Comparison of ENCODE assay signal across 12 cellular contexts in genomic region chr3:32781969-32782270, GRCh38. TPM values are rescaled to one million over a fixed set of nuclear protein-coding genes. Genes with fewer than 3 reads are reported as not detected.
DNase-seq lines count a peak whose midpoint lies in the region; ATAC-seq, FAIRE-seq and TF ChIP-seq lines count a peak whose summit lies in the region.
"Not testable (repeated sequence)": the region's sequence is repeated elsewhere in the genome, so short reads cannot be mapped to it uniquely, and the experiment has no call there.
"Had no signal": no experiment of that assay in that cellular context is flagged by ENCODE, and none has a peak within 500 bp of the region (broad histone marks: within the 10 kb centered on the region; RNA-seq: fewer than 3 reads in every experiment).

No MANE protein-coding gene starts in this region.

- WGBS in H1 (ENCODE audit: extremely low coverage in 1 of 2, insufficient coverage in 1 of 2, insufficient read length in 1 of 2, insufficient replicate concordance in 2 of 2, low coverage in 1 of 2, low lambda C conversion rate in 2 of 2, missing lambda C conversion rate in 1 of 2), 2 experiments: 65% methylated on average over 9 of the region's 9 CpGs; no CpG with 5 or more reads in 1 of the 2 experiments
- WGBS in HepG2 (ENCODE audit: low lambda C conversion rate): 83% methylated on average over 9 of the region's 9 CpGs

- not testable (repeated sequence) for H3K27me3 Mint-ChIP-seq in CD8-positive, alpha-beta memory T cell; activated naive CD4-positive, alpha-beta T cell treated with anti-CD3 and anti-CD28 coated beads, Interleukin-2, amount 50 U/mL, for 24 hours
- H3K27me3 Mint-ChIP-seq in T-helper 17 cell: peaks cover 14% of the 10 kb centered on the region
- H3K27me3 Mint-ChIP-seq in stimulated activated naive CD8-positive, alpha-beta T cell treated with anti-CD3 and anti-CD28 coated beads, Interleukin-15, amount 100 ng/mL, for 72 hours: peaks cover 19% of the 10 kb centered on the region

- not testable (repeated sequence) for H3K9me3 Mint-ChIP-seq in CD8-positive, alpha-beta memory T cell; activated naive CD4-positive, alpha-beta T cell treated with anti-CD3 and anti-CD28 coated beads, Interleukin-2, amount 50 U/mL, for 24 hours; stimulated activated naive CD8-positive, alpha-beta T cell treated with anti-CD3 and anti-CD28 coated beads, Interleukin-15, amount 100 ng/mL, for 72 hours

- not testable (repeated sequence) for H3K14ac ChIP-seq in H1 (ENCODE audit: insufficient read length)

- not testable (repeated sequence) for H3K4ac ChIP-seq in H1 (replicated peaks; ENCODE audit: insufficient read length, low read depth, low read length)

- H4K91ac ChIP-seq in H1 (replicated peaks; ENCODE audit: insufficient read length, low read length): not testable (repeated sequence)

- intact Hi-C loops in HepG2 (cut with micrococcal nuclease; ENCODE audit: unreplicated experiment): loop anchor here (1.0 to 2.0 kb wide), 3 partner anchors 34 to 152 kb away; no protein-coding TSS in a partner anchor

- H3K23ac ChIP-seq in H1 (ENCODE audit: insufficient read length): not testable (repeated sequence)

- H3K79me2 ChIP-seq in KMS-11 (ENCODE audit: insufficient read depth, low read depth); neural cell (replicated peaks; ENCODE audit: insufficient read depth, low read length): not testable (repeated sequence)
- peaks cover 0 to 22% of the 10 kb centered on the region in 2 experiments; a peak in 3 of 4 replicates for H3K79me2 ChIP-seq in H1 (ENCODE audit: control insufficient read depth in 1 of 2, insufficient read depth in 2 of 2, low read length in 2 of 2)
- peaks cover 15% of the 10 kb centered on the region for H3K79me2 ChIP-seq in HepG2 (ENCODE audit: insufficient read depth, low read length)

- H2BK12ac ChIP-seq in H1 (ENCODE audit: low read depth, low read length): not testable (repeated sequence)

- not testable (repeated sequence) for H2AK5ac ChIP-seq in H1 (ENCODE audit: low read depth, low read length)

- not testable (repeated sequence) for H3K27ac Mint-ChIP-seq in CD8-positive, alpha-beta memory T cell; T-helper 17 cell; activated naive CD4-positive, alpha-beta T cell treated with anti-CD3 and anti-CD28 coated beads, Interleukin-2, amount 50 U/mL, for 24 hours
- peak overlapping the region; percentile 13 to 88 for H3K27ac Mint-ChIP-seq in stimulated activated naive CD8-positive, alpha-beta T cell treated with anti-CD3 and anti-CD28 coated beads, Interleukin-15, amount 100 ng/mL, for 72 hours

- not testable (repeated sequence) for ATAC-seq in T-helper 17 cell; HepG2; stimulated activated naive CD8-positive, alpha-beta T cell treated with anti-CD3 and anti-CD28 coated beads, Interleukin-15, amount 100 ng/mL, for 72 hours

- not testable (repeated sequence) for H3K4me3 ChIP-seq in CD8-positive, alpha-beta memory T cell (ENCODE audit: low read length)
- H3K4me3 ChIP-seq in KMS-11 (IDR thresholded peaks at IDR 0.05; ENCODE audit: insufficient read depth, low read depth, low read length): peak overlapping the region; percentile 9
- H3K4me3 ChIP-seq in H1 (ENCODE audit: extremely low read depth in 1 of 4, insufficient read depth in 2 of 4, low read depth in 3 of 4, low read length in 4 of 4): peak overlapping the region; percentile 20 to 65 (median 29); a peak in 5 of 8 replicates
- peak overlapping the region in 2 of 3 experiments; percentile 71 to 81; a peak in 2 of 6 replicates for H3K4me3 ChIP-seq in HepG2 (replicated peaks in 1 of 3; ENCODE audit: insufficient read depth in 1 of 3, low read depth in 2 of 3, low read length in 3 of 3)
- H3K4me3 ChIP-seq in neural cell (ENCODE audit: low read length): peak overlapping the region; percentile 84

- H4K8ac ChIP-seq in H1 (ENCODE audit: extremely low read depth, insufficient read depth, low read length): not testable (repeated sequence)

- peak overlapping the region in 6 of 7 donors; percentile 16 to 47 (median 30) for H3K4me3 Mint-ChIP-seq in CD8-positive, alpha-beta memory T cell
- H3K4me3 Mint-ChIP-seq in T-helper 17 cell: peak overlapping the region; percentile 72
- peak overlapping the region; percentile 64 for H3K4me3 Mint-ChIP-seq in activated naive CD4-positive, alpha-beta T cell treated with anti-CD3 and anti-CD28 coated beads, Interleukin-2, amount 50 U/mL, for 24 hours
- H3K4me3 Mint-ChIP-seq in stimulated activated naive CD8-positive, alpha-beta T cell treated with anti-CD3 and anti-CD28 coated beads, Interleukin-15, amount 100 ng/mL, for 72 hours: peak overlapping the region; percentile 64 to 87

- TF ChIP-seq CTCF in KMS-11 (conservative IDR thresholded peaks at IDR 0.05; ENCODE audit: low read depth, low read length); H1 (IDR thresholded peaks at IDR 0.05; ENCODE audit: control extremely low read depth in 1 of 3, insufficient read depth in 1 of 3, low read depth in 1 of 3, low read length in 3 of 3); HepG2 (CRISPR knock-in tag; IDR thresholded peaks at IDR 0.05); neural cell (IDR thresholded peaks at IDR 0.05; ENCODE audit: poor library complexity, severe bottlenecking): not testable (repeated sequence)

- H3F3A ChIP-seq in neural cell (ENCODE audit: insufficient read depth, low read length, poor library complexity, severe bottlenecking): not testable (repeated sequence)

- H4K20me1 ChIP-seq in KMS-11 (ENCODE audit: insufficient read depth); H1 (replicated peaks in 1 of 2; ENCODE audit: control insufficient read depth in 1 of 2, insufficient read depth in 2 of 2, low read length in 2 of 2); HepG2 (ENCODE audit: insufficient read depth, low read length); neural cell (ENCODE audit: insufficient read depth): not testable (repeated sequence)

- TF ChIP-seq POLR2A in H1 (IDR thresholded peaks at IDR 0.05; ENCODE audit: control extremely low read depth in 1 of 2, low read depth in 2 of 2, low read length in 2 of 2); HepG2 (IDR thresholded peaks at IDR 0.05; ENCODE audit: insufficient read depth in 1 of 2, low read depth in 2 of 2, low read length in 2 of 2): not testable (repeated sequence)

- H3K79me1 ChIP-seq in H1 (ENCODE audit: low read depth, low read length): not testable (repeated sequence)

- not testable (repeated sequence) for H3K36me3 Mint-ChIP-seq in CD8-positive, alpha-beta memory T cell; T-helper 17 cell (ENCODE audit: low read depth); activated naive CD4-positive, alpha-beta T cell treated with anti-CD3 and anti-CD28 coated beads, Interleukin-2, amount 50 U/mL, for 24 hours

- H3K4me2 ChIP-seq in KMS-11 (0 out of 2 replicates have a peak overlapping the region, but pooled peaks have one; percentile 76), H1 (ENCODE audit: insufficient read depth in 1 of 2, low read depth in 2 of 2, low read length in 2 of 2) (peak overlapping the region; percentile 79 to 98), HepG2 (ENCODE audit: low read depth, low read length) (peak overlapping the region; percentile 84)
- H3K4me2 ChIP-seq in neural cell (ENCODE audit: low read length): not testable (repeated sequence)

- H4K5ac ChIP-seq in H1 (ENCODE audit: insufficient read length, low read depth, low read length): not testable (repeated sequence)

- H3K18ac ChIP-seq in H1 (ENCODE audit: extremely low read depth, low read length): peak overlapping the region; percentile 88; the same call in 1 of the 2 replicates

- H3K27me3 ChIP-seq in CD8-positive, alpha-beta memory T cell (ENCODE audit: insufficient read depth, low read length, poor library complexity, severe bottlenecking); KMS-11 (ENCODE audit: insufficient read depth, low read depth); H1 (replicated peaks in 1 of 4; ENCODE audit: control insufficient read depth in 3 of 4, extremely low read depth in 1 of 4, insufficient read depth in 3 of 4, low read length in 3 of 4); HepG2 (ENCODE audit: control insufficient read depth in 1 of 2, insufficient read depth in 2 of 2, low read length in 2 of 2): not testable (repeated sequence)
- H3K27me3 ChIP-seq in neural cell (ENCODE audit: insufficient read depth, low read depth, low read length): peaks cover 12% of the 10 kb centered on the region

- not testable (repeated sequence) for H2AFZ ChIP-seq in KMS-11 (ENCODE audit: low read depth); H1 (ENCODE audit: low read length); HepG2 (ENCODE audit: low read length); neural cell (ENCODE audit: low read depth, low read length)

- not testable (repeated sequence) for H2BK120ac ChIP-seq in H1 (replicated peaks; ENCODE audit: low read depth, low read length)

- H3K4me1 Mint-ChIP-seq in CD8-positive, alpha-beta memory T cell: peaks cover 4 to 12% (median 5%) of the 10 kb centered on the region in 3 donors
- not testable (repeated sequence) for H3K4me1 Mint-ChIP-seq in T-helper 17 cell; activated naive CD4-positive, alpha-beta T cell treated with anti-CD3 and anti-CD28 coated beads, Interleukin-2, amount 50 U/mL, for 24 hours; stimulated activated naive CD8-positive, alpha-beta T cell treated with anti-CD3 and anti-CD28 coated beads, Interleukin-15, amount 100 ng/mL, for 72 hours

- FAIRE-seq in H1 (lab: Jason Lieb, UNC); HepG2 (lab: Jason Lieb, UNC): not testable (repeated sequence)

- H2BK5ac ChIP-seq in H1 (ENCODE audit: low read depth, low read length): peak overlapping the region; percentile 89

- peak overlapping the region; percentile 23; the same call in 1 of the 2 replicates for H2BK20ac ChIP-seq in H1 (ENCODE audit: low read length)

- POLR2A ChIA-PET in CD8-positive, alpha-beta memory T cell (lab: Charles Lee): not testable (repeated sequence)
- POLR2A ChIA-PET in H1 (lab: Charles Lee; ENCODE audit: partially characterized antibody) (interaction anchor here (0.6 to 11.7 kb wide), 17 partner anchors 10 to 128 kb away, joined by 3 to 230 read pairs (median 8); partner anchors contain the start of gene TRIM71), HepG2 (lab: Yijun Ruan, JAX) (interaction anchor here (1.0 to 7.4 kb wide), 5 partner anchors 11 to 121 kb away, joined by 3 to 57 read pairs (median 6); no protein-coding TSS in a partner anchor)

- not testable (repeated sequence) for H3K9ac ChIP-seq in KMS-11; H1 (replicated peaks in 1 of 4; ENCODE audit: extremely low read depth in 1 of 4, low read depth in 3 of 4, low read length in 3 of 4); neural cell (ENCODE audit: low read length)
- peak overlapping the region; percentile 81; the same call in 1 of the 2 replicates for H3K9ac ChIP-seq in HepG2 (ENCODE audit: insufficient read depth, low read depth, low read length)

- H2BK15ac ChIP-seq in H1 (ENCODE audit: low read length): not testable (repeated sequence)

- H3K4me1 ChIP-seq in CD8-positive, alpha-beta memory T cell (ENCODE audit: insufficient read depth, low read length); KMS-11 (ENCODE audit: low read depth, poor library complexity, severe bottlenecking): not testable (repeated sequence)
- H3K4me1 ChIP-seq in H1 (replicated peaks in 1 of 4; ENCODE audit: control insufficient read depth in 3 of 4, insufficient read depth in 4 of 4, low read length in 3 of 4): peaks cover 13 to 29% (median 22%) of the 10 kb centered on the region in 4 experiments; a peak in 6 of 7 replicates
- peaks cover 43% of the 10 kb centered on the region for H3K4me1 ChIP-seq in HepG2 (ENCODE audit: insufficient read depth, low read length)

- not testable (repeated sequence) for TF ChIP-seq RAD21 in H1 (IDR thresholded peaks at IDR 0.05 in 1 of 2, conservative IDR thresholded peaks at IDR 0.05 in 1 of 2; ENCODE audit: low read depth in 2 of 2, low read length in 2 of 2); HepG2 (CRISPR knock-in tag; IDR thresholded peaks at IDR 0.05); neural cell (conservative IDR thresholded peaks at IDR 0.05)

- not testable (repeated sequence) for H3K36me3 ChIP-seq in CD8-positive, alpha-beta memory T cell (ENCODE audit: insufficient read depth, low read length); KMS-11 (ENCODE audit: insufficient read depth); H1 (ENCODE audit: control insufficient read depth in 2 of 4, insufficient read depth in 4 of 4, low read length in 3 of 4); HepG2 (replicated peaks in 1 of 2; ENCODE audit: control insufficient read depth in 1 of 2, insufficient read depth in 2 of 2, low read length in 2 of 2); neural cell (ENCODE audit: insufficient read depth, low read length)

- BruUV-seq in HepG2 (replicated peaks; lab: Mats Ljungman, UMichigan): not testable (repeated sequence)

- H3K9me2 ChIP-seq in neural cell (ENCODE audit: insufficient read depth, low read length): not testable (repeated sequence)

- H3K56ac ChIP-seq in H1 (replicated peaks; ENCODE audit: insufficient read length, low read depth, low read length): not testable (repeated sequence)

- DNase-seq in CD8-positive, alpha-beta memory T cell; T-helper 17 cell; H1 (ENCODE audit: low read depth in 1 of 2, low spot score in 2 of 2); HepG2 (ENCODE audit: low spot score); stimulated activated naive CD8-positive, alpha-beta T cell treated with anti-CD3 and anti-CD28 coated beads, Interleukin-15, amount 100 ng/mL, for 72 hours: not testable (repeated sequence)

- TF ChIP-seq EP300 in H1 (IDR thresholded peaks at IDR 0.05; ENCODE audit: borderline replicate concordance in 1 of 2, low read depth in 2 of 2, low read length in 2 of 2); HepG2 (IDR thresholded peaks at IDR 0.05; ENCODE audit: low read depth in 2 of 2, low read length in 2 of 2); HepG2 (CRISPR knock-in tag; IDR thresholded peaks at IDR 0.05; ENCODE audit: borderline replicate concordance); neural cell (conservative IDR thresholded peaks at IDR 0.05; ENCODE audit: poor library complexity, severe bottlenecking): not testable (repeated sequence)

- in situ Hi-C loops in HepG2 (cut with HindIII; ENCODE audit: extremely low pct_ligation_motif_present, low pct_unique_long_range_greater_than_20kb): loop anchor here (5.0 kb wide), 2 partner anchors 35 to 45 kb away; partner anchors contain the start of gene TRIM71

- H3K23me2 ChIP-seq in H1 (ENCODE audit: low read depth, low read length): not testable (repeated sequence)

- not testable (repeated sequence) for H3K9me3 ChIP-seq in CD8-positive, alpha-beta memory T cell (ENCODE audit: low read length); T-helper 17 cell (ENCODE audit: control insufficient read depth, low read length, poor library complexity, severe bottlenecking); H1 (ENCODE audit: insufficient read depth in 2 of 2, low read depth in 1 of 2, low read length in 1 of 2); HepG2 (ENCODE audit: low read length); neural cell (ENCODE audit: low read length)

- CTCF ChIA-PET in CD8-positive, alpha-beta memory T cell (lab: Charles Lee): interaction anchor here (0.6 to 1.6 kb wide), 6 partner anchors 8 to 275 kb away, joined by 3 to 8 read pairs (median 4); partner anchors contain the start of gene CNOT10
- CTCF ChIA-PET in H1 (lab: Charles Lee; ENCODE audit: partially characterized antibody) (interaction anchor here (0.7 to 3.8 kb wide), 19 partner anchors 9 to 166 kb away, joined by 3 to 25 read pairs (median 4); no protein-coding TSS in a partner anchor), HepG2 (lab: Yijun Ruan, JAX; ENCODE audit: low intra/inter-chr PET ratio, low total read pairs) (interaction anchor here (0.9 to 1.6 kb wide), 2 partner anchors 35 to 48 kb away, joined by 5 to 6 read pairs; no protein-coding TSS in a partner anchor)

- not testable (repeated sequence) for H3K27ac ChIP-seq in CD8-positive, alpha-beta memory T cell (ENCODE audit: low read depth, low read length); KMS-11; H1 (ENCODE audit: low read depth, low read length); neural cell (ENCODE audit: low read length)
- H3K27ac ChIP-seq in HepG2 (ENCODE audit: extremely low read length, insufficient read depth, low read length): peak overlapping the region; percentile 85

RNA-seq across cellular contexts. Expression of gene TRIM71, which starts 35.9 kb away (rescaled TPM):
- total RNA-seq in CD8-positive, alpha-beta memory T cell: under 1 TPM; 0.02 to 0.07 TPM
- not detected for polyA plus RNA-seq in CD8-positive, alpha-beta memory T cell
- under 1 TPM in 1 of 2 donors, not detected in 1; 0.03 TPM for total RNA-seq in T-helper 17 cell
- total RNA-seq in H1 (2021; fragmentation: NEBNext Ultra II Directional; extraction: Animal tissue kit (Norgen Biotek cat#: 25700)): 293 and 296 TPM in 2 replicates
- 53.7 and 69.5 TPM in 2 replicates for polyA plus RNA-seq in H1 (2011; rRNA removed)
- 68.9 TPM for polyA plus RNA-seq in H1 (2011; cell fraction: cytosol; rRNA removed)
- polyA plus RNA-seq in H1 (2011; cell fraction: nucleus; rRNA removed): 102 TPM
- 85.2 to 149 TPM (median 103 TPM) in 4 replicates for polyA plus RNA-seq in H1 (2012, experiment 1 of 2)
- polyA plus RNA-seq in H1 (2012, experiment 2 of 2): 12.6 TPM
- 97.8 TPM for polyA plus RNA-seq in H1 (2013, experiment 1 of 2)
- polyA plus RNA-seq in H1 (2013, experiment 2 of 2): 89.4 TPM
- 269 and 275 TPM in 2 replicates for polyA minus RNA-seq in H1 (2011; rRNA and poly(A)+ RNA removed)
- polyA minus RNA-seq in H1 (2011; cell fraction: cytosol; rRNA and poly(A)+ RNA removed): 280 TPM
- 319 TPM for polyA minus RNA-seq in H1 (2011; cell fraction: nucleus; rRNA and poly(A)+ RNA removed)
- 76.9 and 111 TPM in 2 replicates for total RNA-seq in HepG2 (2016; rRNA removed; fragmentation: Illumina TruSeq; extraction: Trizol)
- total RNA-seq in HepG2 (2016; cell fraction: cytosol; rRNA removed; fragmentation: Illumina TruSeq; extraction: Trizol; ENCODE audit: low read depth): 5.5 and 6.3 TPM in 2 replicates
- total RNA-seq in HepG2 (2016; cell fraction: insoluble cytoplasmic fraction; rRNA removed; fragmentation: Illumina TruSeq; extraction: Trizol): 75.8 and 102 TPM in 2 replicates
- total RNA-seq in HepG2 (2016; cell fraction: membrane; rRNA removed; fragmentation: Illumina TruSeq; extraction: Trizol): 29.5 and 33.3 TPM in 2 replicates
- total RNA-seq in HepG2 (2016; cell fraction: nucleus; rRNA removed; fragmentation: Illumina TruSeq; extraction: Trizol): 91.5 and 98.1 TPM in 2 replicates
- polyA plus RNA-seq in HepG2 (2011; rRNA removed): 21.1 and 21.7 TPM in 2 replicates
- 16.3 and 17.3 TPM in 2 replicates for polyA plus RNA-seq in HepG2 (2011; cell fraction: cytosol; rRNA removed)
- 25.8 and 29.4 TPM in 2 replicates for polyA plus RNA-seq in HepG2 (2011; cell fraction: nucleus; rRNA removed)
- 24.9 and 35.6 TPM in 2 replicates for polyA plus RNA-seq in HepG2 (2012)
- 1.8 and 1.9 TPM in 2 replicates for polyA plus RNA-seq in HepG2 (2016; cell fraction: cytosol; fragmentation: Illumina TruSeq; extraction: Trizol; ENCODE audit: low read depth)
- 67.3 and 72.5 TPM in 2 replicates for polyA plus RNA-seq in HepG2 (2016; cell fraction: insoluble cytoplasmic fraction; fragmentation: Illumina TruSeq; extraction: Trizol; ENCODE audit: low read depth)
- polyA plus RNA-seq in HepG2 (2016; cell fraction: membrane; fragmentation: Illumina TruSeq; extraction: Trizol; ENCODE audit: low read depth): 7.2 and 8.7 TPM in 2 replicates
- 86.2 and 92.8 TPM in 2 replicates for polyA plus RNA-seq in HepG2 (2016; cell fraction: nucleus; fragmentation: Illumina TruSeq; extraction: Trizol; ENCODE audit: insufficient read depth, low read depth)
- 0.07 and 138 TPM in 2 replicates for polyA minus RNA-seq in HepG2 (2011; rRNA and poly(A)+ RNA removed; ENCODE audit: low replicate concordance)
- 80.8 and 84.9 TPM in 2 replicates for polyA minus RNA-seq in HepG2 (2011; cell fraction: cytosol; rRNA and poly(A)+ RNA removed)
- polyA minus RNA-seq in HepG2 (2011; cell fraction: nucleus; rRNA and poly(A)+ RNA removed): 96.2 and 97.6 TPM in 2 replicates
- polyA plus RNA-seq in neural cell: 3.7 and 4.0 TPM in 2 replicates
- polyA minus RNA-seq in neural cell: 10.0 and 13.0 TPM in 2 replicates
- total RNA-seq: gastrocnemius medialis, HT1080, ureter had no signal
- polyA plus RNA-seq: liver had no signal

Comparison
In these comparisons a context has a peak if more than half of its experiments do, and no peak if none do; other contexts are left out.
1. RNA of gene TRIM71, which starts 35.9 kb away (total RNA-seq): 293 to 296 TPM in H1 and 5.5 to 111 TPM in HepG2; 0.02 to 0.07 TPM in CD8-positive, alpha-beta memory T cell and 0.03 TPM in T-helper 17 cell; every median in the first group is over 4 times any median in the second.
2. Peak in every context shown above with its lines, with median percentiles within 50 percentile points of each other: H3K4me3 Mint-ChIP-seq.